ENCODE assay signal across 9 cellular contexts in genomic region chr2:102103992-102104871, GRCh38. TPM values are rescaled to one million over a fixed set of nuclear protein-coding genes. Genes with fewer than 3 reads are reported as not detected.
A peak's percentile ranks its signal among the peaks of the same experiment; 100 is the strongest.
DNase-seq lines count a peak whose midpoint lies in the region; ATAC-seq, FAIRE-seq and TF ChIP-seq lines count a peak whose summit lies in the region.
"Had no signal": no experiment of that assay in that cellular context is flagged by ENCODE, and none has a peak within 500 bp of the region (broad histone marks: within the 10 kb centered on the region; RNA-seq: fewer than 3 reads in every experiment).

No MANE protein-coding gene starts in this region.

- H3K27ac ChIP-seq in esophagus muscularis mucosa (replicated peaks in 1 of 4): peak overlapping the region; percentile 73 to 78 (median 76)
- peak overlapping the region; percentile 72 for H3K27ac ChIP-seq in rectal smooth muscle tissue (ENCODE audit: low read depth, low read length)
- peak overlapping the region in 1 of 2 donors; percentile 71 for H3K27ac ChIP-seq in small intestine (ENCODE audit: low read depth in 1 of 2, low read length in 1 of 2)

- H3K36me3 ChIP-seq in esophagus muscularis mucosa (no peaks in the 10 kb centered on the region), rectal smooth muscle tissue (ENCODE audit: control insufficient read depth, insufficient read depth, low read length) (no peaks in the 10 kb centered on the region), small intestine (ENCODE audit: control insufficient read depth in 2 of 2, insufficient read depth in 2 of 2, low read length in 2 of 2) (no peaks in the 10 kb centered on the region)

- WGBS in esophagus muscularis mucosa: 6% methylated on average over 15 of the region's 15 CpGs
- 35 to 65% (median 56%) methylated on average over 15 of the region's 15 CpGs for WGBS in small intestine, 3 donors

- TF ChIP-seq EP300 in esophagus muscularis mucosa (IDR thresholded peaks at IDR 0.05): peak; percentile 34

- no peak overlapping the region for H3K9ac ChIP-seq in rectal smooth muscle tissue (ENCODE audit: low read length)

- no peak for FAIRE-seq in small intestine (lab: Jason Lieb, UNC)

- TF ChIP-seq CTCF in AG09319 (IDR thresholded peaks at IDR 0.05; ENCODE audit: low read depth, low read length) (no peak), esophagus muscularis mucosa (IDR thresholded peaks at IDR 0.05) (no peak)

- H3K9me3 ChIP-seq in esophagus muscularis mucosa (no peaks in the 10 kb centered on the region), small intestine (ENCODE audit: control insufficient read depth, low read depth) (no peaks in the 10 kb centered on the region)

- ATAC-seq in GM19468 (IDR thresholded peaks at IDR 0.05; ENCODE audit: extremely low read depth, unreplicated experiment) (peak; percentile 63), HG03575 (IDR thresholded peaks at IDR 0.05; ENCODE audit: extremely low read depth, insufficient number of reproducible peaks, low FRiP score, unreplicated experiment) (peak; percentile 64)

- intact Hi-C loops in esophagus muscularis mucosa (cut with DNase I): no loop called here

- TF ChIP-seq POLR2A in esophagus muscularis mucosa (IDR thresholded peaks at IDR 0.05; ENCODE audit: low read depth): no peak

- H3K4me3 ChIP-seq in esophagus muscularis mucosa: peak overlapping the region; percentile 47 to 62 (median 50)
- peak overlapping the region; percentile 50 for H3K4me3 ChIP-seq in rectal smooth muscle tissue (ENCODE audit: low read length)
- H3K4me3 ChIP-seq in small intestine (ENCODE audit: low read depth in 1 of 2, low read length in 2 of 2): no peak overlapping the region

- H3K4me1 ChIP-seq in esophagus muscularis mucosa: peaks cover 10 to 32% (median 27%) of the 10 kb centered on the region in 4 donors
- H3K4me1 ChIP-seq in rectal smooth muscle tissue (ENCODE audit: control insufficient read depth, insufficient read depth, low read length): no peaks in the 10 kb centered on the region
- no peaks in the 10 kb centered on the region for H3K4me1 ChIP-seq in small intestine (ENCODE audit: control insufficient read depth in 2 of 2, insufficient read depth in 1 of 2, low read depth in 1 of 2, low read length in 1 of 2)

- H3K27me3 ChIP-seq in esophagus muscularis mucosa (no peaks in the 10 kb centered on the region), rectal smooth muscle tissue (ENCODE audit: control insufficient read depth, insufficient read depth, low read length) (no peaks in the 10 kb centered on the region), small intestine (ENCODE audit: control insufficient read depth in 2 of 2, insufficient read depth in 2 of 2, low read length in 2 of 2) (no peaks in the 10 kb centered on the region)

- peak; percentile 68 for DNase-seq in AG09319 (ENCODE audit: extremely low read depth, low read depth)
- DNase-seq in activated CD8-positive, alpha-beta memory T cell treated with anti-CD3 and anti-CD28 coated beads for 1 hour (ENCODE audit: extremely low read depth in 1 of 2, low read depth in 1 of 2): peak; percentile 11 to 13
- DNase-seq in esophagus muscularis mucosa (ENCODE audit: extremely low spot score): peak; percentile 96
- no peak for DNase-seq in small intestine
- DNase-seq in NCI-H345 (lab: John Stamatoyannopoulos, UW): no peak

RNA-seq across cellular contexts. Expression of gene IL1R1, which starts 38.3 kb away (rescaled TPM):
- 100 to 1,000 TPM in 1 of 4 donors, 10 to 100 TPM in 3; 41.5 to 157 (median 56.6) TPM for total RNA-seq in esophagus muscularis mucosa
- polyA plus RNA-seq in small intestine: 10 to 100 TPM in 2 of 3 donors, 1 to 10 TPM in 1; 2.9 to 36.7 (median 18.4) TPM
- polyA plus RNA-seq: neural cell had no signal

Comparison
In these comparisons a context has a peak if more than half of its experiments do, and no peak if none do; other contexts are left out.
1. DNase-seq: peak in AG09319 (single experiment), activated CD8-positive, alpha-beta memory T cell treated with anti-CD3 and anti-CD28 coated beads for 1 hour (2 of 2) and esophagus muscularis mucosa (single experiment); none in small intestine (single experiment) and NCI-H345 (single experiment).
2. H3K4me3 ChIP-seq: peak in esophagus muscularis mucosa (4 of 4) and rectal smooth muscle tissue (single experiment); none in small intestine (0 of 2).